ENCODE assay signal across 8 cellular contexts in the genomic region with DNA sequence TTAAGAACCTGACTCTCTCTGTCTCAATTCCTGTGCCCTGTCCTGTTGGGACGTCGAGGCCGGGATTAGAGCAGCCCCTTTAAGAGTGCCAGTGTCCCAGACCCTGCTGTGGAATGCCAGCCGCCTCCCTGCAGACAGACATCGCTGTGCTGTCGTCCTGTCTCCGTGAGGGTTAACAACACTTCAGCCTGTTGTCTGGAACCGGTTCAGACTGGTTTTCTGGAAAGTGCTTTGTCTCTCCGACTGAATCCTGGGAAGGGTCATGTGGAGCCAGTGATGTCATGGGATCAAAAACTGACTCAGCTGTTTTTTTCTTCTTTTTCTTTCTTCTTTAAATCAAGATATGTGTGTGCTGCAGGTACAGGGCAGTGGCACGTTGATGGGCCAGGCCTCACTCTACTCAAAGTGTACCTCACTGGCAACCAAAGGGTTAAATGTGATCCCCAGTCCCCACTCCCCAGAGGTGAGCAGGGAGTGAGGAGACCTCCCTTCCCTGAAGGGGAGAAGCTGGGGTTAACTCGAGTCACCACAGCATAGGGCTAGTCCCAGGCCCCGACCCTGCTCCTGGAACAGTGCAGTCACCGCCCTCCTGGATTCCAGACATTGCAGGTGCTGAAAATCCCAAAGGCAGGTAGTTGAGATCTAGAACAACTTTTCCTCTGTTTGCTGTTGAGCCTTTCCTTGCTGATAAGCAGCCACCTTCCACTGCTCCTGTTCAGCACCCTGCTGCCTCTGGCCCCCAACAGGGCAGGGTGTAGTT. TPM values are rescaled to one million over a fixed set of nuclear protein-coding genes. Genes with fewer than 3 reads are reported as not detected.
DNase-seq lines count a peak whose midpoint lies in the region; ATAC-seq, FAIRE-seq and TF ChIP-seq lines count a peak whose summit lies in the region.

No MANE protein-coding gene starts in this region.

- H3K9me3 Mint-ChIP-seq in activated naive CD4-positive, alpha-beta T cell treated with anti-CD3 and anti-CD28 coated beads for 36 hours = peaks cover 24% of the 10 kb centered on the region

- intact Hi-C loops in activated naive CD4-positive, alpha-beta T cell treated with anti-CD3 and anti-CD28 coated beads for 36 hours (cut with micrococcal nuclease) = no loop called here
- intact Hi-C loops in lower lobe of right lung (cut with DNase I) = no loop called here
- intact Hi-C loops in tibial artery (cut with DNase I; ENCODE audit: low total_unique reads) = loop anchor here (10.0 kb wide), 1 partner anchor 60 kb away; a partner anchor contains a TSS

- H3K4me3 ChIP-seq in lower lobe of right lung = no peak overlapping the region
- no peak overlapping the region for H3K4me3 ChIP-seq in tibial artery

- FAIRE-seq in GM12891 (lab: Jason Lieb, UNC) = no peak

- TF ChIP-seq POLR2A in GM12891 (IDR thresholded peaks at IDR 0.05; ENCODE audit: low read depth, low read length) = no peak

- no peaks in the 10 kb centered on the region for H3K27me3 Mint-ChIP-seq in activated naive CD4-positive, alpha-beta T cell treated with anti-CD3 and anti-CD28 coated beads for 36 hours (ENCODE audit: low read depth)

- H3K27ac Mint-ChIP-seq in activated naive CD4-positive, alpha-beta T cell treated with anti-CD3 and anti-CD28 coated beads for 36 hours = peak overlapping the region; percentile 36

- no peaks in the 10 kb centered on the region for H3K27me3 ChIP-seq in lower lobe of right lung (ENCODE audit: low read depth)
- H3K27me3 ChIP-seq in tibial artery = no peaks in the 10 kb centered on the region

- H3K9me3 ChIP-seq in lower lobe of right lung (peaks cover 16% of the 10 kb centered on the region), tibial artery (peaks cover 0 to 21% (median 16%) of the 10 kb centered on the region in 3 donors)

- ATAC-seq in lower lobe of right lung (peak in 1 of 2 donors; percentile 22), GM18498 (IDR thresholded peaks at IDR 0.05; ENCODE audit: unreplicated experiment) (no peak), GM21526 (IDR thresholded peaks at IDR 0.05; ENCODE audit: low FRiP score, unreplicated experiment) (no peak)

- H3K36me3 ChIP-seq in lower lobe of right lung = peaks cover 31% of the 10 kb centered on the region
- H3K36me3 ChIP-seq in tibial artery = peaks cover 17 to 45% (median 41%) of the 10 kb centered on the region in 3 donors

- H3K36me3 Mint-ChIP-seq in activated naive CD4-positive, alpha-beta T cell treated with anti-CD3 and anti-CD28 coated beads for 36 hours (ENCODE audit: low read depth) = peaks cover 42% of the 10 kb centered on the region

- H3K4me1 ChIP-seq in lower lobe of right lung = peaks cover 59% of the 10 kb centered on the region
- peaks cover 25 to 55% (median 52%) of the 10 kb centered on the region in 4 donors for H3K4me1 ChIP-seq in tibial artery

- TF ChIP-seq CTCF in lower lobe of right lung (IDR thresholded peaks at IDR 0.05) (no peak), tibial artery (IDR thresholded peaks at IDR 0.05) (no peak)

- DNase-seq in activated naive CD4-positive, alpha-beta T cell treated with anti-CD3 and anti-CD28 coated beads for 36 hours = no peak
- DNase-seq in activated naive CD4-positive, alpha-beta T cell treated with Interleukin-2 at 50 U/mL for 16 hours = no peak
- DNase-seq in dermis blood vessel endothelial cell (peak; percentile 56), lower lobe of right lung (peak; percentile 32), tibial artery (no peak), GM12891 (ENCODE audit: insufficient read length, low spot score) (no peak)

- H3K27ac ChIP-seq in lower lobe of right lung (peak overlapping the region; percentile 85), tibial artery (peak overlapping the region; percentile 74 to 80)

- H3K4me3 Mint-ChIP-seq in activated naive CD4-positive, alpha-beta T cell treated with anti-CD3 and anti-CD28 coated beads for 36 hours = no peak overlapping the region

- CTCF ChIA-PET in activated naive CD4-positive, alpha-beta T cell treated with anti-CD3 and anti-CD28 coated beads for 36 hours (lab: Charles Lee) = no interaction called here

- H3K4me1 Mint-ChIP-seq in activated naive CD4-positive, alpha-beta T cell treated with anti-CD3 and anti-CD28 coated beads for 36 hours (ENCODE audit: low read depth) = peaks cover 60% of the 10 kb centered on the region

TF ChIP-seq in GM12891, 5 proteins besides CTCF, POLR2A, EP300 and RAD21:
- TF ChIP-seq TAF1 (IDR thresholded peaks at IDR 0.05; ENCODE audit: low read depth, low read length) (no peak), POLR2AphosphoS5 (IDR thresholded peaks at IDR 0.05; ENCODE audit: low read depth, low read length) (no peak), POU2F2 (IDR thresholded peaks at IDR 0.05; ENCODE audit: low read depth, low read length) (no peak), PAX5 (IDR thresholded peaks at IDR 0.05; ENCODE audit: insufficient read depth, low read length, severe bottlenecking) (no peak), SPI1 (IDR thresholded peaks at IDR 0.05; ENCODE audit: low read depth, low read length) (no peak)

RNA-seq across cellular contexts. Expression of a gene that starts 50.8 kb away (rescaled TPM):
- total RNA-seq in activated naive CD4-positive, alpha-beta T cell treated with anti-CD3 and anti-CD28 coated beads for 36 hours = 1 to 10 TPM; 4.5 TPM
- total RNA-seq in dermis blood vessel endothelial cell (0.68 and 1.4 TPM in 2 replicates), lower lobe of right lung (2.9 TPM)
- polyA plus RNA-seq in GM12891 (2012; ENCODE audit: low read depth, missing spikeins) = 1.2 TPM

RNA-seq across cellular contexts. Expression of a gene that starts 51.5 kb away (rescaled TPM):
- 100 to 1,000 TPM; 351 to 376 TPM for total RNA-seq in activated naive CD4-positive, alpha-beta T cell treated with anti-CD3 and anti-CD28 coated beads for 36 hours
- total RNA-seq in dermis blood vessel endothelial cell (95.3 and 191 TPM in 2 replicates), lower lobe of right lung (218 TPM)
- 397 TPM for polyA plus RNA-seq in GM12891 (2012; ENCODE audit: low read depth, missing spikeins)

RNA-seq across cellular contexts. Expression of a gene that starts 59.0 kb away (rescaled TPM):
- 100 to 1,000 TPM in 1 of 2 experiments, 10 to 100 TPM in 1; 91.2 to 100 TPM for total RNA-seq in activated naive CD4-positive, alpha-beta T cell treated with anti-CD3 and anti-CD28 coated beads for 36 hours
- 47.0 and 104 TPM in 2 replicates for total RNA-seq in dermis blood vessel endothelial cell
- 84.0 TPM for total RNA-seq in lower lobe of right lung
- polyA plus RNA-seq in GM12891 (2012; ENCODE audit: low read depth, missing spikeins) = 24.8 TPM

Comparison
In these comparisons a context has a peak if more than half of its experiments do, and no peak if none do; other contexts are left out.
1. DNase-seq: peak in dermis blood vessel endothelial cell (single experiment) and lower lobe of right lung (single experiment); none in activated naive CD4-positive, alpha-beta T cell treated with anti-CD3 and anti-CD28 coated beads for 36 hours (single experiment), activated naive CD4-positive, alpha-beta T cell treated with Interleukin-2 at 50 U/mL for 16 hours (single experiment), tibial artery (0 of 2) and GM12891 (single experiment).